ENCODE assay signal across 13 cellular contexts in genomic region chr3:120435621-120436020, GRCh38. TPM values are rescaled to one million over a fixed set of nuclear protein-coding genes. Genes with fewer than 3 reads are reported as not detected.
DNase-seq lines count a peak whose midpoint lies in the region; ATAC-seq and TF ChIP-seq lines count a peak whose summit lies in the region.
"Had no signal": no experiment of that assay in that cellular context is flagged by ENCODE, and none has a peak within 500 bp of the region (broad histone marks: within the 10 kb centered on the region; RNA-seq: fewer than 3 reads in every experiment).

No MANE protein-coding gene starts in this region.

- TF ChIP-seq CTCF in esophagus squamous epithelium (IDR thresholded peaks at IDR 0.05) = no peak
- no peak for TF ChIP-seq CTCF in testis (IDR thresholded peaks at IDR 0.05)

- TF ChIP-seq POLR2A in esophagus squamous epithelium (IDR thresholded peaks at IDR 0.05) (no peak), testis (IDR thresholded peaks at IDR 0.05) (no peak)

- peaks cover 4 to 83% (median 31%) of the 10 kb centered on the region in 3 donors for H3K4me1 ChIP-seq in esophagus squamous epithelium
- H3K4me1 ChIP-seq in testis = peaks cover 34% of the 10 kb centered on the region
- H3K4me1 ChIP-seq: psoas muscle had no signal

- intact Hi-C loops in esophagus squamous epithelium (cut with DNase I) = no loop called here
- intact Hi-C loops in testis (cut with DNase I; ENCODE audit: low total_unique reads) = no loop called here

- H3K27ac ChIP-seq in esophagus squamous epithelium = peak overlapping the region in 3 of 4 donors; percentile 47 to 65 (median 57)
- peak overlapping the region in 1 of 2 donors; percentile 58 for H3K27ac ChIP-seq in testis
- H3K27ac ChIP-seq: psoas muscle had no signal

- H3K27me3 ChIP-seq in esophagus squamous epithelium (no peaks in the 10 kb centered on the region), testis (no peaks in the 10 kb centered on the region)

- ATAC-seq in GM21515 (IDR thresholded peaks at IDR 0.05; ENCODE audit: unreplicated experiment) (no peak), HG03571 (IDR thresholded peaks at IDR 0.05; ENCODE audit: unreplicated experiment) (no peak)
- ATAC-seq: activated CD4-positive, CD25-positive, alpha-beta regulatory T cell treated with anti-CD3 and anti-CD28 coated beads, Interleukin-2, amount 50 U/mL, for 24 hours; activated naive CD4-positive, alpha-beta T cell treated with anti-CD3 and anti-CD28 coated beads, Interleukin-2, amount 50 U/mL, for 72 hours had no signal

- H3K36me3 ChIP-seq in esophagus squamous epithelium (no peaks in the 10 kb centered on the region), testis (ENCODE audit: low read depth, missing control alignments) (no peaks in the 10 kb centered on the region)

- no peak overlapping the region for H3K4me3 ChIP-seq in esophagus squamous epithelium
- no peak overlapping the region for H3K4me3 ChIP-seq in testis
- H3K4me3 ChIP-seq: psoas muscle had no signal

- DNase-seq in HCEC 1CT = peak; percentile 62
- DNase-seq in RKO (ENCODE audit: low spot score) = peak; percentile 75
- no peak for DNase-seq in esophagus squamous epithelium (lab: John Stamatoyannopoulos, UW)
- peak; percentile 88 for DNase-seq in renal cortical epithelial cell (ENCODE audit: low read depth)
- no peak for DNase-seq in COLO668 (lab: John Stamatoyannopoulos, UW; ENCODE audit: unreplicated experiment)
- no peak for DNase-seq in testis
- DNase-seq: GOT3; NK-92 treated with Interleukin-12 subunit alpha and Interleukin-12 subunit beta, amount 100 ng/mL, for 24 hours; psoas muscle had no signal

- H3K9me3 ChIP-seq in esophagus squamous epithelium = no peaks in the 10 kb centered on the region
- no peaks in the 10 kb centered on the region for H3K9me3 ChIP-seq in testis
- H3K9me3 ChIP-seq: psoas muscle had no signal

- WGBS in esophagus squamous epithelium, 2 donors = 45 to 47% methylated on average over 4 of the region's 4 CpGs
- 71 to 85% methylated on average over 4 of the region's 4 CpGs for WGBS in testis, 2 donors

RNA-seq across cellular contexts. Expression of gene FSTL1, which starts 15.2 kb away (rescaled TPM):
- 100 to 1,000 TPM in 2 of 4 donors, 10 to 100 TPM in 1, 1 to 10 TPM in 1; 9.4 to 258 (median 70.7) TPM for total RNA-seq in esophagus squamous epithelium
- total RNA-seq in renal cortical epithelial cell = 740 and 1,387 TPM in 2 replicates
- total RNA-seq in testis = 10 to 100 TPM; 35.0 to 73.8 TPM
- polyA plus RNA-seq in testis (ENCODE audit: insufficient read depth, low read depth, low replicate concordance) = 122 TPM

Comparison
In these comparisons a context has a peak if more than half of its experiments do, and no peak if none do; other contexts are left out.
1. DNase-seq: peak in HCEC 1CT (single experiment), RKO (single experiment) and renal cortical epithelial cell (single experiment); none in esophagus squamous epithelium (single experiment), COLO668 (single experiment) and testis (single experiment).